11 cellular contexts compared by ENCODE assay signal in the genomic region with DNA sequence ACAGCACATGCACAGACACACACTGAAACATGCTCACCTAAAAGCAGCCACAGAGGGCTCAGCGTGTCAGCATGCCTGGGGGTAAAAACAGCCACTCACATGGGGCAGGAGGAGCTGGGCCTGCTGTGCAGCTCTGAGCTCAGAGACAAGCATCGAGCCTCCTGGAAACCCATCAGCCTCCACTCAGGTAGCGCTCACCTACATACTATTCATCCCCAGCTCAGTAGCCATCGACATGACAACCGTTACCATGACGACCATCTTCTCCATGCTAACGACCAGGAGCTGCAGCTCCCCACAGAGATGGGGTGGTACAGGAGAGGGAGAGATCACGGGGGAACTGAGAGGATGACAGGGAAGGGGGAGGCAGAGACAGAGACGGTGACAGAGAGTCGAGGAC. TPM values are rescaled to one million over a fixed set of nuclear protein-coding genes. Genes with fewer than 3 reads are reported as not detected.
DNase-seq lines count a peak whose midpoint lies in the region; ATAC-seq, FAIRE-seq and TF ChIP-seq lines count a peak whose summit lies in the region.
"Had no signal": no experiment of that assay in that cellular context is flagged by ENCODE, and none has a peak within 500 bp of the region (broad histone marks: within the 10 kb centered on the region; RNA-seq: fewer than 3 reads in every experiment).

No MANE protein-coding gene starts in this region.

- H3K4me1 Mint-ChIP-seq in endothelial cell (ENCODE audit: unreplicated experiment): peaks cover 44% of the 10 kb centered on the region
- peaks cover 36% of the 10 kb centered on the region for H3K4me1 Mint-ChIP-seq in stimulated activated memory B cell treated with anti-CD40 and anti-IgM and Interleukin-4, amounts not matched to agents 10 μg/mL and 1 μg/mL and 100 μg/mL, for 72 hours

- TF ChIP-seq CTCF in endothelial cell (IDR thresholded peaks at IDR 0.05; ENCODE audit: unreplicated experiment) (no peak), lower leg skin (IDR thresholded peaks at IDR 0.05) (no peak)

- H3K4me3 Mint-ChIP-seq in endothelial cell (ENCODE audit: unreplicated experiment): no peak overlapping the region
- no peak overlapping the region for H3K4me3 Mint-ChIP-seq in stimulated activated memory B cell treated with anti-CD40 and anti-IgM and Interleukin-4, amounts not matched to agents 10 μg/mL and 1 μg/mL and 100 μg/mL, for 72 hours

- no peaks in the 10 kb centered on the region for H3K9me3 ChIP-seq in Karpas-422 (ENCODE audit: low read length)
- H3K9me3 ChIP-seq: pancreas had no signal

- H3K4me2 ChIP-seq in Karpas-422 (ENCODE audit: low read depth, low read length, poor library complexity, severe bottlenecking): no peak overlapping the region

- peaks cover 31% of the 10 kb centered on the region for H3K4me1 ChIP-seq in Karpas-422 (ENCODE audit: low read length)
- H3K4me1 ChIP-seq: pancreas had no signal

- no peaks in the 10 kb centered on the region for H3K9me3 Mint-ChIP-seq in endothelial cell (ENCODE audit: unreplicated experiment)
- H3K9me3 Mint-ChIP-seq in stimulated activated memory B cell treated with anti-CD40 and anti-IgM and Interleukin-4, amounts not matched to agents 10 μg/mL and 1 μg/mL and 100 μg/mL, for 72 hours: no peaks in the 10 kb centered on the region

- H3K36me3 Mint-ChIP-seq in endothelial cell (ENCODE audit: low read depth, unreplicated experiment): peaks cover 3% of the 10 kb centered on the region
- H3K36me3 Mint-ChIP-seq in stimulated activated memory B cell treated with anti-CD40 and anti-IgM and Interleukin-4, amounts not matched to agents 10 μg/mL and 1 μg/mL and 100 μg/mL, for 72 hours: no peaks in the 10 kb centered on the region

- no peak for FAIRE-seq in GM12892 (lab: Jason Lieb, UNC)
- FAIRE-seq: GM19239, pancreas had no signal

- H3K4me3 ChIP-seq in Karpas-422 (ENCODE audit: low read length): no peak overlapping the region
- no peak overlapping the region for H3K4me3 ChIP-seq in lower leg skin (ENCODE audit: low read depth, poor library complexity, severe bottlenecking)
- H3K4me3 ChIP-seq: pancreas had no signal

- no peak for ATAC-seq in stimulated activated memory B cell treated with anti-CD40 and anti-IgM and Interleukin-4, amounts not matched to agents 10 μg/mL and 1 μg/mL and 100 μg/mL, for 72 hours

- H4K20me1 ChIP-seq in Karpas-422 (ENCODE audit: insufficient read depth, low read depth, low read length): peaks cover 9% of the 10 kb centered on the region; the same call in 1 of the 2 replicates

- peak; percentile 26 for DNase-seq in NCI-H1092 treated with DMSO at 0.1 percent for 48 hours (lab: John Stamatoyannopoulos, UW)
- DNase-seq in NCI-H69 (lab: John Stamatoyannopoulos, UW): peak; percentile 93
- no peak for DNase-seq in endothelial cell (ENCODE audit: low spot score)
- no peak for DNase-seq in GM12892 (ENCODE audit: insufficient read length)
- no peak for DNase-seq in Karpas-422
- no peak for DNase-seq in lower leg skin (ENCODE audit: low spot score in 2 of 2)
- DNase-seq: activated CD4-positive, CD25-positive, alpha-beta regulatory T cell; effector CD4-positive, alpha-beta T cell had no signal

- no peak overlapping the region for H3K27ac ChIP-seq in Karpas-422 (ENCODE audit: low read length)
- H3K27ac ChIP-seq: pancreas had no signal

- 61% methylated on average over 10 of the region's 10 CpGs for WGBS in lower leg skin, 2 donors

- no peaks in the 10 kb centered on the region for H3K36me3 ChIP-seq in Karpas-422 (ENCODE audit: insufficient read depth, low read length)
- H3K36me3 ChIP-seq: pancreas had no signal

- H3K27me3 Mint-ChIP-seq in endothelial cell (ENCODE audit: unreplicated experiment): peaks cover 13% of the 10 kb centered on the region
- peaks cover 67% of the 10 kb centered on the region for H3K27me3 Mint-ChIP-seq in stimulated activated memory B cell treated with anti-CD40 and anti-IgM and Interleukin-4, amounts not matched to agents 10 μg/mL and 1 μg/mL and 100 μg/mL, for 72 hours

- TF ChIP-seq POLR2A in GM12892 (IDR thresholded peaks at IDR 0.05; ENCODE audit: low read depth, low read length) (no peak), lower leg skin (IDR thresholded peaks at IDR 0.05) (no peak)

- H3K79me2 ChIP-seq in Karpas-422 (ENCODE audit: low read length): no peaks in the 10 kb centered on the region

- intact Hi-C loops in lower leg skin (cut with DNase I; ENCODE audit: low total_unique reads): no loop called here

- no peak overlapping the region for H2AFZ ChIP-seq in Karpas-422 (ENCODE audit: low read length)

- no peaks in the 10 kb centered on the region for H3K9me2 ChIP-seq in Karpas-422 (replicated peaks; ENCODE audit: insufficient read depth, low read length)

- H3K9ac ChIP-seq in Karpas-422 (ENCODE audit: low read length): no peak overlapping the region

- H3K27me3 ChIP-seq in Karpas-422 (ENCODE audit: low read length): no peaks in the 10 kb centered on the region
- H3K27me3 ChIP-seq: pancreas had no signal

- H3K27ac Mint-ChIP-seq in endothelial cell (ENCODE audit: unreplicated experiment): peak overlapping the region; percentile 32
- peak overlapping the region; percentile 15 for H3K27ac Mint-ChIP-seq in stimulated activated memory B cell treated with anti-CD40 and anti-IgM and Interleukin-4, amounts not matched to agents 10 μg/mL and 1 μg/mL and 100 μg/mL, for 72 hours

RNA-seq across cellular contexts. Expression of a gene that starts 28.6 kb away (rescaled TPM):
- total RNA-seq in endothelial cell (ENCODE audit: unreplicated experiment) (51.3 TPM), lower leg skin (10 to 100 TPM in 3 of 4 donors, 1 to 10 TPM in 1; 4.3 to 23.5 (median 14.5) TPM)
- 0.28 TPM for polyA plus RNA-seq in GM12892 (2012; ENCODE audit: missing spikeins)
- total RNA-seq in Karpas-422 (2014; rRNA removed; shearing (Covaris generic); ENCODE audit: low replicate concordance): 0.04 and 0.94 TPM in 2 replicates

Comparison
In these comparisons a context has a peak if more than half of its experiments do, and no peak if none do; other contexts are left out.
1. DNase-seq: peak in NCI-H1092 treated with DMSO at 0.1 percent for 48 hours (single experiment) and NCI-H69 (single experiment); none in endothelial cell (single experiment), GM12892 (single experiment), Karpas-422 (single experiment) and lower leg skin (0 of 2).